Comparison of ENCODE assay signal across 15 cellular contexts in genomic region chr7:136293272-136293671, GRCh38.
DNase-seq lines count a peak whose midpoint lies in the region; ATAC-seq and TF ChIP-seq lines count a peak whose summit lies in the region.
"Had no signal": no experiment of that assay in that cellular context is flagged by ENCODE, and none has a peak within 500 bp of the region (broad histone marks: within the 10 kb centered on the region; RNA-seq: fewer than 3 reads in every experiment).

No MANE protein-coding gene starts in this region.

- H3K27me3 ChIP-seq in sigmoid colon: no peaks in the 10 kb centered on the region
- no peaks in the 10 kb centered on the region for H3K27me3 ChIP-seq in effector memory CD4-positive, alpha-beta T cell (replicated peaks; ENCODE audit: control insufficient read depth, insufficient read depth, low read length, poor library complexity, severe bottlenecking)
- H3K27me3 ChIP-seq: gastrocnemius medialis, neutrophil, spleen had no signal

- peaks cover 6% of the 10 kb centered on the region for H3K4me1 Mint-ChIP-seq in nephron progenitor cell
- H3K4me1 Mint-ChIP-seq: activated naive CD8-positive, alpha-beta T cell treated with anti-CD3 and anti-CD28 coated beads, Interleukin-2, amount 10 ng/mL, durations not matched to agents 7 days and 5 days had no signal

- no peaks in the 10 kb centered on the region for H3K36me3 ChIP-seq in sigmoid colon
- H3K36me3 ChIP-seq in effector memory CD4-positive, alpha-beta T cell (ENCODE audit: control insufficient read depth, insufficient read depth, low read length): no peaks in the 10 kb centered on the region
- H3K36me3 ChIP-seq: gastrocnemius medialis, neutrophil, spleen had no signal

- H3K9me3 ChIP-seq in sigmoid colon: peaks cover 0 to 3% (median 0%) of the 10 kb centered on the region in 4 donors
- H3K9me3 ChIP-seq in effector memory CD4-positive, alpha-beta T cell (ENCODE audit: control insufficient read depth, low read length): no peaks in the 10 kb centered on the region
- H3K9me3 ChIP-seq: gastrocnemius medialis, neutrophil had no signal

- H3K36me3 Mint-ChIP-seq in nephron progenitor cell (ENCODE audit: low read depth): no peaks in the 10 kb centered on the region
- H3K36me3 Mint-ChIP-seq: activated naive CD8-positive, alpha-beta T cell treated with anti-CD3 and anti-CD28 coated beads, Interleukin-2, amount 10 ng/mL, durations not matched to agents 7 days and 5 days had no signal

- no peaks in the 10 kb centered on the region for H3K9me3 Mint-ChIP-seq in nephron progenitor cell
- H3K9me3 Mint-ChIP-seq: activated naive CD8-positive, alpha-beta T cell treated with anti-CD3 and anti-CD28 coated beads, Interleukin-2, amount 10 ng/mL, durations not matched to agents 7 days and 5 days had no signal

- no peak overlapping the region for H3K27ac Mint-ChIP-seq in nephron progenitor cell
- H3K27ac Mint-ChIP-seq: activated CD8-positive, alpha-beta T cell treated with anti-CD3 and anti-CD28 coated beads, Interleukin-2, amount 10 ng/mL, durations not matched to agents 7 days and 5 days; activated naive CD8-positive, alpha-beta T cell treated with anti-CD3 and anti-CD28 coated beads, Interleukin-2, amount 10 ng/mL, durations not matched to agents 7 days and 5 days had no signal

- intact Hi-C loops in sigmoid colon (cut with DNase I): loop anchor here (5.0 to 10.0 kb wide), 2 partner anchors 261 to 572 kb away; partner anchors contain the start of gene CHRM2

- peak overlapping the region in 3 of 4 donors; percentile 51 to 68 (median 67) for H3K27ac ChIP-seq in sigmoid colon
- no peak overlapping the region for H3K27ac ChIP-seq in effector memory CD4-positive, alpha-beta T cell (ENCODE audit: insufficient read depth, low read length, poor library complexity, severe bottlenecking)
- H3K27ac ChIP-seq: 22Rv1, gastrocnemius medialis, neutrophil, spleen had no signal

- peaks cover 2% of the 10 kb centered on the region for H3K27me3 Mint-ChIP-seq in nephron progenitor cell (ENCODE audit: low read depth, poor library complexity)
- H3K27me3 Mint-ChIP-seq: activated naive CD8-positive, alpha-beta T cell treated with anti-CD3 and anti-CD28 coated beads, Interleukin-2, amount 10 ng/mL, durations not matched to agents 7 days and 5 days had no signal

- TF ChIP-seq POLR2A in sigmoid colon (IDR thresholded peaks at IDR 0.05): no peak

- ATAC-seq in HG02938 (IDR thresholded peaks at IDR 0.05; ENCODE audit: unreplicated experiment): peak; percentile 87
- ATAC-seq: activated CD8-positive, alpha-beta T cell treated with anti-CD3 and anti-CD28 coated beads, Interleukin-2, amount 10 ng/mL, durations not matched to agents 7 days and 5 days; gastrocnemius medialis; left colon had no signal

- H3K4me3 ChIP-seq in sigmoid colon: no peak overlapping the region
- H3K4me3 ChIP-seq in effector memory CD4-positive, alpha-beta T cell (ENCODE audit: insufficient read depth, low read depth, low read length, poor library complexity, severe bottlenecking): no peak overlapping the region
- H3K4me3 ChIP-seq: gastrocnemius medialis, spleen had no signal

- TF ChIP-seq CTCF in sigmoid colon (IDR thresholded peaks at IDR 0.05) (no peak), nephron progenitor cell (IDR thresholded peaks at IDR 0.05) (no peak)

- WGBS in sigmoid colon, 2 donors: 79 to 90% methylated on average over 6 of the region's 6 CpGs

- DNase-seq in NOMO-1 treated with DMSO at 0.1 percent for 48 hours (lab: John Stamatoyannopoulos, UW; ENCODE audit: unreplicated experiment): peak; percentile 61
- no peak for DNase-seq in NOMO-1 treated with dmso at 0.1 percent for 144 hours (lab: John Stamatoyannopoulos, UW; ENCODE audit: unreplicated experiment)
- DNase-seq in M059J (ENCODE audit: low read depth): peak; percentile 25
- no peak for DNase-seq in sigmoid colon
- no peak for DNase-seq in nephron progenitor cell
- DNase-seq in effector memory CD4-positive, alpha-beta T cell: no peak
- DNase-seq in NCI-H1694 treated with DMSO at 0.1 percent for 48 hours (lab: John Stamatoyannopoulos, UW): no peak
- DNase-seq: activated CD8-positive, alpha-beta T cell treated with anti-CD3 and anti-CD28 coated beads, Interleukin-2, amount 10 ng/mL, durations not matched to agents 7 days and 5 days; activated naive CD8-positive, alpha-beta T cell treated with anti-CD3 and anti-CD28 coated beads, Interleukin-2, amount 10 ng/mL, durations not matched to agents 7 days and 5 days; gastrocnemius medialis; left colon; spleen had no signal

- no peak overlapping the region for H3K4me3 Mint-ChIP-seq in nephron progenitor cell
- H3K4me3 Mint-ChIP-seq: activated CD8-positive, alpha-beta T cell treated with anti-CD3 and anti-CD28 coated beads, Interleukin-2, amount 10 ng/mL, durations not matched to agents 7 days and 5 days; activated naive CD8-positive, alpha-beta T cell treated with anti-CD3 and anti-CD28 coated beads, Interleukin-2, amount 10 ng/mL, durations not matched to agents 7 days and 5 days had no signal

- no peak for TF ChIP-seq EP300 in sigmoid colon (IDR thresholded peaks at IDR 0.05)

- peaks cover 0 to 31% (median 17%) of the 10 kb centered on the region in 4 donors for H3K4me1 ChIP-seq in sigmoid colon
- H3K4me1 ChIP-seq in effector memory CD4-positive, alpha-beta T cell (ENCODE audit: control insufficient read depth, insufficient read depth, low read length, poor library complexity, severe bottlenecking): no peaks in the 10 kb centered on the region
- H3K4me1 ChIP-seq: gastrocnemius medialis, spleen had no signal

Comparison
In these comparisons a context has a peak if more than half of its experiments do, and no peak if none do; other contexts are left out.
1. DNase-seq: peak in NOMO-1 treated with DMSO at 0.1 percent for 48 hours (single experiment) and M059J (single experiment); none in NOMO-1 treated with dmso at 0.1 percent for 144 hours (single experiment), sigmoid colon (single experiment), nephron progenitor cell (single experiment), effector memory CD4-positive, alpha-beta T cell (0 of 3) and NCI-H1694 treated with DMSO at 0.1 percent for 48 hours (single experiment).